18 cellular contexts compared by ENCODE assay signal in genomic region chr6:155310596-155310995, GRCh38. TPM values are rescaled to one million over a fixed set of nuclear protein-coding genes. Genes with fewer than 3 reads are reported as not detected.
DNase-seq lines count a peak whose midpoint lies in the region; ATAC-seq, FAIRE-seq and TF ChIP-seq lines count a peak whose summit lies in the region.
"Had no signal": no experiment of that assay in that cellular context is flagged by ENCODE, and none has a peak within 500 bp of the region (broad histone marks: within the 10 kb centered on the region; RNA-seq: fewer than 3 reads in every experiment).

No MANE protein-coding gene starts in this region.

- H3K4me1 Mint-ChIP-seq in activated T-cell treated with anti-CD3 and anti-CD28 coated beads, Interleukin-2, amount 50 U/mL, for 72 hours (ENCODE audit: low read depth), result peaks cover 45% of the 10 kb centered on the region
- H3K4me1 Mint-ChIP-seq in stimulated activated naive B cell treated with anti-CD40 and anti-IgM and Interleukin-4, amounts not matched to agents 10 μg/mL and 1 μg/mL and 100 μg/mL, for 72 hours, result peaks cover 9 to 35% of the 10 kb centered on the region in 2 donors

- BruUV-seq in endothelial cell of umbilical vein (replicated peaks; lab: Mats Ljungman, UMichigan), result no TSS peak

- H2AFZ ChIP-seq in endothelial cell of umbilical vein (ENCODE audit: low read depth, low read length), result no peak overlapping the region

- DNase-seq in activated T-cell treated with anti-CD3 and anti-CD28 coated beads, Interleukin-2, amount 50 U/mL, for 72 hours, result no peak
- no peak for DNase-seq in activated T-cell treated with anti-CD3 and anti-CD28 coated beads, Interleukin-2, amount 50 U/mL, for 1 hour
- no peak for DNase-seq in RWPE2 (ENCODE audit: low spot score)
- peak; percentile 75 for DNase-seq in endothelial cell of umbilical vein (ENCODE audit: low read depth, low spot score)
- no peak for DNase-seq in posterior cingulate gyrus
- DNase-seq in NCI-H1930 (lab: John Stamatoyannopoulos, UW), result no peak
- no peak for DNase-seq in stimulated activated naive B cell treated with anti-CD40 and anti-IgM and Interleukin-4, amounts not matched to agents 10 μg/mL and 1 μg/mL and 100 μg/mL, for 72 hours
- DNase-seq: activated CD8-positive, alpha-beta memory T cell treated with anti-CD3 and anti-CD28 coated beads, Interleukin-2, amount 50 U/mL, for 48 hours; adrenal gland; NCI-H510A treated with DMSO at 0.1 percent for 48 hours; stimulated activated CD4-positive, alpha-beta T cell treated with anti-CD3 and anti-CD28 coated beads, Interleukin-2, amount 100 ng/mL, for 24 hours; SW 1271 had no signal

- H3K4me3 ChIP-seq in RWPE2 (ENCODE audit: severe bottlenecking) (no peak overlapping the region), endothelial cell of umbilical vein (replicated peaks in 1 of 3; ENCODE audit: insufficient read depth in 1 of 3, low read depth in 1 of 3, low read length in 3 of 3) (peak overlapping the region in 1 of 3 experiments; percentile 27), skeletal muscle satellite cell (ENCODE audit: low read length) (no peak overlapping the region)
- H3K4me3 ChIP-seq: adrenal gland, thoracic aorta had no signal

- H3K4me1 ChIP-seq in RWPE2 (ENCODE audit: insufficient read depth, poor library complexity, severe bottlenecking) (peaks cover 30% of the 10 kb centered on the region), endothelial cell of umbilical vein (ENCODE audit: control insufficient read depth, extremely low read depth, insufficient read depth, low read length) (peaks cover 47% of the 10 kb centered on the region), skeletal muscle satellite cell (ENCODE audit: control insufficient read depth, insufficient read depth, low read length) (peaks cover 20% of the 10 kb centered on the region)

- no peak for TF ChIP-seq POLR2A in endothelial cell of umbilical vein (IDR thresholded peaks at IDR 0.05; ENCODE audit: low read depth, low read length)

- H3K4me3 Mint-ChIP-seq in activated T-cell treated with anti-CD3 and anti-CD28 coated beads, Interleukin-2, amount 50 U/mL, for 72 hours, result peak overlapping the region in 1 of 2 donors; percentile 33
- no peak overlapping the region for H3K4me3 Mint-ChIP-seq in stimulated activated naive B cell treated with anti-CD40 and anti-IgM and Interleukin-4, amounts not matched to agents 10 μg/mL and 1 μg/mL and 100 μg/mL, for 72 hours
- H3K4me3 Mint-ChIP-seq: WTC11 had no signal

- CTCF ChIA-PET in endothelial cell of umbilical vein (lab: Charles Lee), result interaction anchor here (0.8 to 2.6 kb wide), 9 partner anchors 12 to 635 kb away, joined by 3 to 13 read pairs (median 4); no protein-coding TSS in a partner anchor

- POLR2A ChIA-PET in endothelial cell of umbilical vein (lab: Charles Lee), result no interaction called here

- no peak for ATAC-seq in activated T-cell treated with anti-CD3 and anti-CD28 coated beads, Interleukin-2, amount 50 U/mL, for 72 hours (replicated peaks in 1 of 2)
- ATAC-seq in RWPE2 (ENCODE audit: low read depth), result no peak
- ATAC-seq in stimulated activated naive B cell treated with anti-CD40 and anti-IgM and Interleukin-4, amounts not matched to agents 10 μg/mL and 1 μg/mL and 100 μg/mL, for 72 hours (replicated peaks), result no peak
- ATAC-seq: WTC11 had no signal

- peaks cover 49% of the 10 kb centered on the region for H3K79me2 ChIP-seq in endothelial cell of umbilical vein (ENCODE audit: control insufficient read depth, insufficient read depth, low read length)

- H3K4me2 ChIP-seq in endothelial cell of umbilical vein (ENCODE audit: insufficient read depth, low read length), result peak overlapping the region; percentile 57
- peak overlapping the region; percentile 22 for H3K4me2 ChIP-seq in skeletal muscle satellite cell (ENCODE audit: low read length)

- H3K27ac Mint-ChIP-seq in activated T-cell treated with anti-CD3 and anti-CD28 coated beads, Interleukin-2, amount 50 U/mL, for 72 hours, result peak overlapping the region; percentile 92
- H3K27ac Mint-ChIP-seq in stimulated activated naive B cell treated with anti-CD40 and anti-IgM and Interleukin-4, amounts not matched to agents 10 μg/mL and 1 μg/mL and 100 μg/mL, for 72 hours, result no peak overlapping the region
- H3K27ac Mint-ChIP-seq: WTC11 had no signal

- H3K9ac ChIP-seq in endothelial cell of umbilical vein (replicated peaks; ENCODE audit: extremely low read depth, insufficient read depth, low read length) (peak overlapping the region; percentile 64), skeletal muscle satellite cell (ENCODE audit: low read depth, low read length) (no peak overlapping the region)

- intact Hi-C loops in endothelial cell of umbilical vein (cut with micrococcal nuclease), result loop anchor here (5.0 to 10.0 kb wide), 3 partner anchors 633 to 1837 kb away; no protein-coding TSS in a partner anchor
- intact Hi-C loops in posterior cingulate gyrus (cut with DNase I), result loop anchor here (5.0 kb wide), 2 partner anchors 38 to 578 kb away; partner anchors contain the start of gene SCAF8

- H3K36me3 ChIP-seq in RWPE2 (ENCODE audit: low read depth), result peaks cover 73% of the 10 kb centered on the region
- H3K36me3 ChIP-seq in endothelial cell of umbilical vein (ENCODE audit: control insufficient read depth in 2 of 2, extremely low read depth in 1 of 2, insufficient read depth in 2 of 2, low read length in 2 of 2), result peaks cover 4 to 8% of the 10 kb centered on the region in 2 experiments
- peaks cover 29% of the 10 kb centered on the region for H3K36me3 ChIP-seq in skeletal muscle satellite cell (ENCODE audit: insufficient read depth, low read length)

- H4K20me1 ChIP-seq in endothelial cell of umbilical vein (replicated peaks; ENCODE audit: control insufficient read depth, extremely low read depth, insufficient read depth, low read length), result no peaks in the 10 kb centered on the region

- no peaks in the 10 kb centered on the region for H3K9me3 Mint-ChIP-seq in activated T-cell treated with anti-CD3 and anti-CD28 coated beads, Interleukin-2, amount 50 U/mL, for 72 hours
- no peaks in the 10 kb centered on the region for H3K9me3 Mint-ChIP-seq in stimulated activated naive B cell treated with anti-CD40 and anti-IgM and Interleukin-4, amounts not matched to agents 10 μg/mL and 1 μg/mL and 100 μg/mL, for 72 hours
- H3K9me3 Mint-ChIP-seq: WTC11 had no signal

- H3K27ac ChIP-seq in RWPE2 (ENCODE audit: poor library complexity, severe bottlenecking), result peak overlapping the region; percentile 76
- H3K27ac ChIP-seq in endothelial cell of umbilical vein (ENCODE audit: insufficient read depth, low read depth, low read length), result peak overlapping the region; percentile 88
- H3K27ac ChIP-seq: adrenal gland, thoracic aorta had no signal

- H3K27me3 ChIP-seq in RWPE2 (ENCODE audit: insufficient read depth, poor library complexity, severe bottlenecking), result no peaks in the 10 kb centered on the region
- H3K27me3 ChIP-seq in endothelial cell of umbilical vein (ENCODE audit: control insufficient read depth in 2 of 2, insufficient read depth in 2 of 2, low read length in 2 of 2), result no peaks in the 10 kb centered on the region
- no peaks in the 10 kb centered on the region for H3K27me3 ChIP-seq in skeletal muscle satellite cell (ENCODE audit: control insufficient read depth, insufficient read depth, low read length)
- H3K27me3 ChIP-seq: adrenal gland had no signal

- H3K9me3 ChIP-seq in RWPE2 (ENCODE audit: severe bottlenecking), result no peaks in the 10 kb centered on the region
- H3K9me3 ChIP-seq in endothelial cell of umbilical vein (replicated peaks; ENCODE audit: control insufficient read depth, insufficient read depth, low read length), result no peaks in the 10 kb centered on the region
- H3K9me3 ChIP-seq in skeletal muscle satellite cell (replicated peaks; ENCODE audit: low read length), result no peaks in the 10 kb centered on the region
- H3K9me3 ChIP-seq: adrenal gland, thoracic aorta had no signal

- dilution Hi-C loops in endothelial cell of umbilical vein (cut with MboI; ENCODE audit: extremely low pct_ligation_motif_present, low sequenced_read_pairs), result no loop called here

- no peak for TF ChIP-seq CTCF in RWPE2 (IDR thresholded peaks at IDR 0.05; ENCODE audit: poor library complexity, severe bottlenecking)
- no peak for TF ChIP-seq CTCF in endothelial cell of umbilical vein (IDR thresholded peaks at IDR 0.05; ENCODE audit: extremely low read depth in 1 of 2, insufficient read depth in 1 of 2, low read depth in 1 of 2, low read length in 2 of 2)

- H3K36me3 Mint-ChIP-seq in activated T-cell treated with anti-CD3 and anti-CD28 coated beads, Interleukin-2, amount 50 U/mL, for 72 hours (ENCODE audit: insufficient read depth in 2 of 2), result peaks cover 4 to 19% of the 10 kb centered on the region in 2 donors
- peaks cover 13 to 32% of the 10 kb centered on the region in 2 donors for H3K36me3 Mint-ChIP-seq in stimulated activated naive B cell treated with anti-CD40 and anti-IgM and Interleukin-4, amounts not matched to agents 10 μg/mL and 1 μg/mL and 100 μg/mL, for 72 hours

- no peaks in the 10 kb centered on the region for H3K27me3 Mint-ChIP-seq in activated T-cell treated with anti-CD3 and anti-CD28 coated beads, Interleukin-2, amount 50 U/mL, for 72 hours (ENCODE audit: low read depth)
- no peaks in the 10 kb centered on the region for H3K27me3 Mint-ChIP-seq in stimulated activated naive B cell treated with anti-CD40 and anti-IgM and Interleukin-4, amounts not matched to agents 10 μg/mL and 1 μg/mL and 100 μg/mL, for 72 hours

- no peaks in the 10 kb centered on the region for H3K9me1 ChIP-seq in endothelial cell of umbilical vein (replicated peaks; ENCODE audit: control insufficient read depth, extremely low read depth, insufficient read depth, low read length)

- peak; percentile 42 for FAIRE-seq in endothelial cell of umbilical vein (lab: Jason Lieb, UNC)

RNA-seq across cellular contexts. Expression of gene TFB1M, which starts 3.7 kb away (rescaled TPM):
- 10 to 100 TPM; 37.0 to 41.3 TPM for total RNA-seq in activated T-cell treated with anti-CD3 and anti-CD28 coated beads, Interleukin-2, amount 50 U/mL, for 72 hours
- total RNA-seq in endothelial cell of umbilical vein, result 30.2 and 35.5 TPM in 2 replicates
- 10.0 and 12.9 TPM in 2 replicates for polyA plus RNA-seq in endothelial cell of umbilical vein
- 11.9 and 12.2 TPM in 2 replicates for polyA plus RNA-seq in endothelial cell of umbilical vein (2011; cell fraction: cytosol; rRNA removed)
- 49.5 and 55.4 TPM in 2 replicates for polyA plus RNA-seq in endothelial cell of umbilical vein (2011; cell fraction: nucleus; rRNA removed)
- polyA plus RNA-seq in endothelial cell of umbilical vein (2012), result 19.8 and 21.1 TPM in 2 replicates
- polyA minus RNA-seq in endothelial cell of umbilical vein, result 16.5 and 26.3 TPM in 2 replicates
- 10.0 TPM for polyA minus RNA-seq in endothelial cell of umbilical vein (2011; cell fraction: cytosol; rRNA and poly(A)+ RNA removed)
- 55.8 and 70.9 TPM in 2 replicates for polyA minus RNA-seq in endothelial cell of umbilical vein (2011; cell fraction: nucleus; rRNA and poly(A)+ RNA removed)
- 22.3 and 26.0 TPM in 2 replicates for total RNA-seq in skeletal muscle satellite cell (2012; rRNA removed)

RNA-seq across cellular contexts. Expression of gene CLDN20, which starts 46.8 kb away (rescaled TPM):
- total RNA-seq in activated T-cell treated with anti-CD3 and anti-CD28 coated beads, Interleukin-2, amount 50 U/mL, for 72 hours, result not detected
- total RNA-seq in endothelial cell of umbilical vein, result not detected in 2 replicates
- polyA plus RNA-seq in endothelial cell of umbilical vein, result not detected in 2 replicates
- not detected in 2 replicates for polyA plus RNA-seq in endothelial cell of umbilical vein (2011; cell fraction: cytosol; rRNA removed)
- 0.11 TPM in 1 of 2 replicates, not detected in the other for polyA plus RNA-seq in endothelial cell of umbilical vein (2011; cell fraction: nucleus; rRNA removed)
- polyA plus RNA-seq in endothelial cell of umbilical vein (2012), result 0.29 and 0.52 TPM in 2 replicates
- not detected in 2 replicates for polyA minus RNA-seq in endothelial cell of umbilical vein
- polyA minus RNA-seq in endothelial cell of umbilical vein (2011; cell fraction: cytosol; rRNA and poly(A)+ RNA removed), result not detected
- 0.63 and 1.6 TPM in 2 replicates for polyA minus RNA-seq in endothelial cell of umbilical vein (2011; cell fraction: nucleus; rRNA and poly(A)+ RNA removed)
- total RNA-seq in skeletal muscle satellite cell (2012; rRNA removed), result not detected in 2 replicates
- total RNA-seq: adrenal gland, dermis microvascular lymphatic vessel endothelial cell, lung microvascular endothelial cell, thoracic aorta, WTC11 had no signal
- polyA plus RNA-seq: adrenal gland, neural cell had no signal
